Comparison of ENCODE assay signal across 10 cellular contexts in genomic region chr16:54938351-54939346, GRCh38. TPM values are rescaled to one million over a fixed set of nuclear protein-coding genes. Genes with fewer than 3 reads are reported as not detected.
A peak's percentile ranks its signal among the peaks of the same experiment; 100 is the strongest.
DNase-seq lines count a peak whose midpoint lies in the region; ATAC-seq and TF ChIP-seq lines count a peak whose summit lies in the region.
"Had no signal": no experiment of that assay in that cellular context is flagged by ENCODE, and none has a peak within 500 bp of the region (broad histone marks: within the 10 kb centered on the region; RNA-seq: fewer than 3 reads in every experiment).

No MANE protein-coding gene starts in this region.

- no peak for ATAC-seq in activated T-cell treated with anti-CD3 and anti-CD28 coated beads, Interleukin-2, amount 50 U/mL, for 4 hours
- ATAC-seq: natural killer cell treated with Interleukin-12 subunit alpha and Interleukin-12 subunit beta and Interleukin-15 and Interleukin-18, amount 100 ng/mL, for 72 hours had no signal

- H3K36me3 Mint-ChIP-seq in activated T-cell treated with anti-CD3 and anti-CD28 coated beads, Interleukin-2, amount 50 U/mL, for 24 hours (ENCODE audit: low read depth) = no peaks in the 10 kb centered on the region
- H3K36me3 Mint-ChIP-seq in activated T-cell treated with anti-CD3 and anti-CD28 coated beads, Interleukin-2, amount 50 U/mL, for 4 hours (ENCODE audit: insufficient read depth) = no peaks in the 10 kb centered on the region
- H3K36me3 Mint-ChIP-seq: natural killer cell treated with Interleukin-12 subunit alpha and Interleukin-12 subunit beta and Interleukin-15 and Interleukin-18, amount 100 ng/mL, for 72 hours had no signal

- TF ChIP-seq CTCF in astrocyte of the spinal cord (IDR thresholded peaks at IDR 0.05; ENCODE audit: low read depth, low read length) (peak; percentile 3), smooth muscle cell (IDR thresholded peaks at IDR 0.05; ENCODE audit: borderline replicate concordance, insufficient read depth, poor library complexity, severe bottlenecking) (no peak)

- no peak overlapping the region for H3K9ac ChIP-seq in smooth muscle cell (ENCODE audit: low read depth)
- H3K9ac ChIP-seq: KMS-11 had no signal

- H3K27ac Mint-ChIP-seq in activated T-cell treated with anti-CD3 and anti-CD28 coated beads, Interleukin-2, amount 50 U/mL, for 24 hours = no peak overlapping the region
- H3K27ac Mint-ChIP-seq: natural killer cell treated with Interleukin-12 subunit alpha and Interleukin-12 subunit beta and Interleukin-15 and Interleukin-18, amount 100 ng/mL, for 72 hours had no signal

- H3K79me2 ChIP-seq in smooth muscle cell (ENCODE audit: low read depth) = no peaks in the 10 kb centered on the region

- H3F3A ChIP-seq in smooth muscle cell (ENCODE audit: low read depth) = no peaks in the 10 kb centered on the region

- peak overlapping the region; percentile 27 for H3K4me3 Mint-ChIP-seq in activated T-cell treated with anti-CD3 and anti-CD28 coated beads, Interleukin-2, amount 50 U/mL, for 24 hours
- no peak overlapping the region for H3K4me3 Mint-ChIP-seq in activated T-cell treated with anti-CD3 and anti-CD28 coated beads, Interleukin-2, amount 50 U/mL, for 4 hours
- H3K4me3 Mint-ChIP-seq: natural killer cell treated with Interleukin-12 subunit alpha and Interleukin-12 subunit beta and Interleukin-15 and Interleukin-18, amount 100 ng/mL, for 72 hours had no signal

- peak overlapping the region; percentile 90 for H3K4me2 ChIP-seq in smooth muscle cell
- H3K4me2 ChIP-seq: KMS-11 had no signal

- H2AFZ ChIP-seq in smooth muscle cell (ENCODE audit: low read depth) = no peak overlapping the region

- H3K9me3 ChIP-seq in iPS-18c (ENCODE audit: control insufficient read depth, insufficient read depth, low read length) (no peaks in the 10 kb centered on the region), smooth muscle cell (replicated peaks; ENCODE audit: low read depth) (no peaks in the 10 kb centered on the region)

- H3K27me3 ChIP-seq in smooth muscle cell (ENCODE audit: low read depth) = peaks cover 100% of the 10 kb centered on the region

- no peak overlapping the region for H3K27ac ChIP-seq in smooth muscle cell (ENCODE audit: low read depth)
- H3K27ac ChIP-seq: KMS-11 had no signal

- H3K36me3 ChIP-seq in smooth muscle cell (ENCODE audit: low read depth) = no peaks in the 10 kb centered on the region

- H4K20me1 ChIP-seq in smooth muscle cell (ENCODE audit: low read depth) = peaks cover 47% of the 10 kb centered on the region

- H3K9me3 Mint-ChIP-seq in activated T-cell treated with anti-CD3 and anti-CD28 coated beads, Interleukin-2, amount 50 U/mL, for 24 hours = no peaks in the 10 kb centered on the region
- no peaks in the 10 kb centered on the region for H3K9me3 Mint-ChIP-seq in activated T-cell treated with anti-CD3 and anti-CD28 coated beads, Interleukin-2, amount 50 U/mL, for 4 hours
- H3K9me3 Mint-ChIP-seq: natural killer cell treated with Interleukin-12 subunit alpha and Interleukin-12 subunit beta and Interleukin-15 and Interleukin-18, amount 100 ng/mL, for 72 hours had no signal

- WGBS in smooth muscle cell (ENCODE audit: low lambda C conversion rate) = 5% methylated on average over 64 of the region's 64 CpGs

- H3K4me1 ChIP-seq in smooth muscle cell (ENCODE audit: low read depth) = peaks cover 34% of the 10 kb centered on the region

- peak; percentile 33 for DNase-seq in activated T-cell treated with anti-CD3 and anti-CD28 coated beads, Interleukin-2, amount 50 U/mL, for 24 hours
- DNase-seq in activated T-cell treated with anti-CD3 and anti-CD28 coated beads, Interleukin-2, amount 50 U/mL, for 4 hours = no peak
- DNase-seq in astrocyte of the spinal cord (ENCODE audit: low read depth, low spot score) = peak; percentile 25
- DNase-seq in smooth muscle cell (lab: John Stamatoyannopoulos, UW; ENCODE audit: unreplicated experiment) = no peak
- no peak for DNase-seq in HuH-7 (ENCODE audit: low spot score)
- DNase-seq in stimulated activated CD4-positive, alpha-beta T cell treated with anti-CD3 and anti-CD28 coated beads, Interleukin-4, amount 100 ng/mL, for 1 hour = no peak
- no peak for DNase-seq in EL

- no peak overlapping the region for H3K4me3 ChIP-seq in astrocyte of the spinal cord (ENCODE audit: low read depth, low read length)
- H3K4me3 ChIP-seq in iPS-18c (ENCODE audit: insufficient read depth, low read depth, low read length) = peak overlapping the region; percentile 60
- H3K4me3 ChIP-seq in smooth muscle cell = peak overlapping the region; percentile 43

- peaks cover 97% of the 10 kb centered on the region for H3K27me3 Mint-ChIP-seq in activated T-cell treated with anti-CD3 and anti-CD28 coated beads, Interleukin-2, amount 50 U/mL, for 24 hours
- H3K27me3 Mint-ChIP-seq in activated T-cell treated with anti-CD3 and anti-CD28 coated beads, Interleukin-2, amount 50 U/mL, for 4 hours (ENCODE audit: low read depth) = peaks cover 93% of the 10 kb centered on the region

- in situ Hi-C loops in astrocyte of the spinal cord (cut with HindIII; ENCODE audit: low sequenced_read_pairs) = loop anchor here (25.0 kb wide), 1 partner anchor 651 kb away; the partner anchor contains the start of gene IRX3

- peaks cover 19% of the 10 kb centered on the region for H3K4me1 Mint-ChIP-seq in activated T-cell treated with anti-CD3 and anti-CD28 coated beads, Interleukin-2, amount 50 U/mL, for 24 hours (ENCODE audit: low read depth)
- H3K4me1 Mint-ChIP-seq in activated T-cell treated with anti-CD3 and anti-CD28 coated beads, Interleukin-2, amount 50 U/mL, for 4 hours (ENCODE audit: low read depth) = peaks cover 15% of the 10 kb centered on the region

RNA-seq across cellular contexts. Expression of gene IRX5, which starts 8.0 kb away (rescaled TPM):
- total RNA-seq in activated T-cell treated with anti-CD3 and anti-CD28 coated beads, Interleukin-2, amount 50 U/mL, for 4 hours = not detected
- 2.3 and 2.7 TPM in 2 replicates for total RNA-seq in smooth muscle cell
- polyA plus RNA-seq in smooth muscle cell = 1.5 TPM in 1 of 2 replicates, not detected in the other
- total RNA-seq: natural killer cell treated with Interleukin-12 subunit alpha and Interleukin-12 subunit beta and Interleukin-15 and Interleukin-18, amount 100 ng/mL, for 72 hours had no signal

Comparison
In these comparisons a context has a peak if more than half of its experiments do, and no peak if none do; other contexts are left out.
1. DNase-seq: peak in activated T-cell treated with anti-CD3 and anti-CD28 coated beads, Interleukin-2, amount 50 U/mL, for 24 hours (single experiment) and astrocyte of the spinal cord (single experiment); none in activated T-cell treated with anti-CD3 and anti-CD28 coated beads, Interleukin-2, amount 50 U/mL, for 4 hours (single experiment), smooth muscle cell (single experiment), HuH-7 (single experiment), stimulated activated CD4-positive, alpha-beta T cell treated with anti-CD3 and anti-CD28 coated beads, Interleukin-4, amount 100 ng/mL, for 1 hour (single experiment) and EL (single experiment).